14 cellular contexts compared by ENCODE assay signal in the genomic region with DNA sequence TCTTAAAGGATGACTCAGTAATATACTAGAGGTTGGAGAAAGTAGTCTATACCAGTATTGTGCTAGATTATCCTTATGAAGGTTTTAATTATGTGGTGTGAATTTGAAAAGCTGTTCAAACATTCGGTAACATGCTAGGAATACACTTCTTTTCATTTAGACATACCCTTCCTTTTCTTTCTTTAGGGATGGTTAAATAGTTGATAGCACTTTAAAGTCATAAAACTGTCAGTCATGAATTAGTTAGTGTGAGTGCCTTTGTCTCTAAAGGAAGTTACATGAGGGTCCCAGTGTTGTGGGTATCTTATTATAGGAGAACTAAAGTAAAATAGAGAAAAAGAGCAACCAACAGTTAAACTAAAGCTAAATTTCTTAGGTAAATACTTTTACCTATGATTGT.
DNase-seq lines count a peak whose midpoint lies in the region; TF ChIP-seq lines count a peak whose summit lies in the region.
"Had no signal": no experiment of that assay in that cellular context is flagged by ENCODE, and none has a peak within 500 bp of the region (broad histone marks: within the 10 kb centered on the region; RNA-seq: fewer than 3 reads in every experiment).

No MANE protein-coding gene starts in this region.

- no peaks in the 10 kb centered on the region for H3K4me1 ChIP-seq in endodermal cell (ENCODE audit: control insufficient read depth, insufficient read depth, low read length)
- H3K4me1 ChIP-seq in MM.1S (ENCODE audit: low read length), result no peaks in the 10 kb centered on the region

- H3K27me3 Mint-ChIP-seq in endodermal cell (ENCODE audit: insufficient read depth), result no peaks in the 10 kb centered on the region

- no peak overlapping the region for H3K9ac ChIP-seq in endodermal cell (ENCODE audit: extremely low read depth, low read length, poor library complexity, severe bottlenecking)
- H3K9ac ChIP-seq in MM.1S (ENCODE audit: low read length), result no peak overlapping the region
- H3K9ac ChIP-seq: BLaER1 had no signal

- H3K4me3 Mint-ChIP-seq in endodermal cell, result no peak overlapping the region

- TF ChIP-seq CTCF in endodermal cell (conservative IDR thresholded peaks at IDR 0.05) (no peak), MM.1S (IDR thresholded peaks at IDR 0.05; ENCODE audit: low read length) (no peak)

- no CpG with 5 or more reads among the region's 1 CpG for WGBS in endodermal cell (ENCODE audit: insufficient coverage in 1 of 2, insufficient read length in 1 of 2), 2 experiments

- no peaks in the 10 kb centered on the region for H3K36me3 Mint-ChIP-seq in endodermal cell (ENCODE audit: low read depth)

- H3K27ac Mint-ChIP-seq in endodermal cell, result no peak overlapping the region

- H3K4me2 ChIP-seq in MM.1S (ENCODE audit: low read depth, low read length), result no peak overlapping the region
- H3K4me2 ChIP-seq: BLaER1 had no signal

- H3K9me3 ChIP-seq in endodermal cell (ENCODE audit: control insufficient read depth, low read length) (no peaks in the 10 kb centered on the region), MM.1S (replicated peaks; ENCODE audit: insufficient read depth, low read length) (no peaks in the 10 kb centered on the region)

- H3K36me3 ChIP-seq in endodermal cell (ENCODE audit: control insufficient read depth, insufficient read depth, low read length), result no peaks in the 10 kb centered on the region
- no peaks in the 10 kb centered on the region for H3K36me3 ChIP-seq in MM.1S (replicated peaks; ENCODE audit: insufficient read depth, low read length)
- no peaks in the 10 kb centered on the region for H3K36me3 ChIP-seq in H7 (replicated peaks; ENCODE audit: control insufficient read depth, insufficient read depth, low read length)
- H3K36me3 ChIP-seq: BLaER1 had no signal

- H3K4me3 ChIP-seq in endodermal cell (ENCODE audit: low read length), result no peak overlapping the region
- H3K4me3 ChIP-seq in MM.1S (ENCODE audit: low read length), result no peak overlapping the region
- no peak overlapping the region for H3K4me3 ChIP-seq in H7 (ENCODE audit: insufficient read depth, low read depth, low read length)
- H3K4me3 ChIP-seq: BLaER1, K562 had no signal

- H3K9me2 ChIP-seq in MM.1S (replicated peaks; ENCODE audit: insufficient read depth, low read length), result no peaks in the 10 kb centered on the region

- H3K79me2 ChIP-seq in MM.1S (ENCODE audit: low read length), result no peaks in the 10 kb centered on the region

- H3K27me3 ChIP-seq in endodermal cell (ENCODE audit: control insufficient read depth, insufficient read depth, low read length, poor library complexity, severe bottlenecking), result no peaks in the 10 kb centered on the region
- no peaks in the 10 kb centered on the region for H3K27me3 ChIP-seq in MM.1S (replicated peaks; ENCODE audit: insufficient read depth, low read length)
- H3K27me3 ChIP-seq in H7 (ENCODE audit: control insufficient read depth, insufficient read depth, low read length), result no peaks in the 10 kb centered on the region
- H3K27me3 ChIP-seq: BLaER1 had no signal

- peak in 2 of 3 experiments; percentile 7 to 23 for DNase-seq in NCI-H1417 (lab: John Stamatoyannopoulos, UW)
- DNase-seq in NCI-H1417 treated with DMSO at 0.1 percent for 48 hours (lab: John Stamatoyannopoulos, UW), result no peak
- DNase-seq in NCI-H345 treated with DMSO at 0.1 percent for 48 hours (lab: John Stamatoyannopoulos, UW; ENCODE audit: unreplicated experiment), result peak; percentile 23
- DNase-seq in endodermal cell, result no peak
- no peak for DNase-seq in MM.1S
- no peak for DNase-seq in H7
- DNase-seq in caudate nucleus (lab: John Stamatoyannopoulos, UW), result no peak
- no peak for DNase-seq in SKM-1 treated with dmso at 0.1 percent for 144 hours (lab: John Stamatoyannopoulos, UW; ENCODE audit: unreplicated experiment)
- DNase-seq: AML-193, DMS79 treated with DMSO at 0.1 percent for 48 hours, EL had no signal

- no peaks in the 10 kb centered on the region for H3F3A ChIP-seq in MM.1S (ENCODE audit: insufficient read depth, low read length)

- H3K4me1 Mint-ChIP-seq in endodermal cell, result no peaks in the 10 kb centered on the region

- no peaks in the 10 kb centered on the region for H4K20me1 ChIP-seq in MM.1S (ENCODE audit: insufficient read depth, low read length)
- H4K20me1 ChIP-seq: BLaER1 had no signal

- peak overlapping the region; percentile 1 for H3K27ac ChIP-seq in endodermal cell (ENCODE audit: low read depth, low read length)
- H3K27ac ChIP-seq in MM.1S (ENCODE audit: low read length), result no peak overlapping the region
- no peak overlapping the region for H3K27ac ChIP-seq in caudate nucleus (ENCODE audit: low read depth, low read length)
- H3K27ac ChIP-seq: 22Rv1, BLaER1 had no signal

- no peaks in the 10 kb centered on the region for H3K9me3 Mint-ChIP-seq in endodermal cell

- no peak overlapping the region for H2AFZ ChIP-seq in MM.1S (ENCODE audit: low read length)

Comparison
In these comparisons a context has a peak if more than half of its experiments do, and no peak if none do; other contexts are left out.
1. DNase-seq: peak in NCI-H1417 (2 of 3) and NCI-H345 treated with DMSO at 0.1 percent for 48 hours (single experiment); none in NCI-H1417 treated with DMSO at 0.1 percent for 48 hours (single experiment), endodermal cell (single experiment), MM.1S (single experiment), H7 (single experiment), caudate nucleus (0 of 61) and SKM-1 treated with dmso at 0.1 percent for 144 hours (single experiment).